In genomic region chr6:76697585-76697984, GRCh38 we compare ENCODE assay signal across 11 cellular contexts.
DNase-seq lines count a peak whose midpoint lies in the region; ATAC-seq, FAIRE-seq and TF ChIP-seq lines count a peak whose summit lies in the region.
"Had no signal": no experiment of that assay in that cellular context is flagged by ENCODE, and none has a peak within 500 bp of the region (broad histone marks: within the 10 kb centered on the region; RNA-seq: fewer than 3 reads in every experiment).

No MANE protein-coding gene starts in this region.

- H3K27me3 ChIP-seq in body of pancreas (no peaks in the 10 kb centered on the region), keratinocyte (ENCODE audit: control insufficient read depth, extremely low read depth, insufficient read depth, low read length) (no peaks in the 10 kb centered on the region)
- no peaks in the 10 kb centered on the region for H3K27me3 ChIP-seq in CD8-positive, alpha-beta memory T cell (ENCODE audit: insufficient read depth, low read length, poor library complexity, severe bottlenecking)
- H3K27me3 ChIP-seq: BLaER1 had no signal

- H3K36me3 Mint-ChIP-seq in CD8-positive, alpha-beta memory T cell, result no peaks in the 10 kb centered on the region

- FAIRE-seq in keratinocyte (lab: Jason Lieb, UNC), result no peak

- intact Hi-C loops in body of pancreas (cut with DNase I), result loop anchor here (10.0 kb wide), 1 partner anchor 187 kb away; no protein-coding TSS in a partner anchor

- DNase-seq in AG08395 (ENCODE audit: low spot score) (peak; percentile 1), body of pancreas (no peak), keratinocyte (ENCODE audit: low read depth, low spot score) (no peak), DMS153 treated with DMSO at 0.1 percent for 48 hours (lab: John Stamatoyannopoulos, UW; ENCODE audit: unreplicated experiment) (no peak), NCI-H226 (no peak)
- no peak for DNase-seq in CD8-positive, alpha-beta memory T cell
- DNase-seq: effector CD8-positive, alpha-beta T cell; occipital lobe had no signal

- TF ChIP-seq POLR2A in body of pancreas (IDR thresholded peaks at IDR 0.05), result no peak

- H3K4me1 ChIP-seq in body of pancreas, result no peaks in the 10 kb centered on the region
- H3K4me1 ChIP-seq in keratinocyte (ENCODE audit: control insufficient read depth, extremely low read depth, insufficient read depth, low read length), result peaks cover 5% of the 10 kb centered on the region
- H3K4me1 ChIP-seq in CD8-positive, alpha-beta memory T cell (ENCODE audit: insufficient read depth, low read length), result no peaks in the 10 kb centered on the region
- H3K4me1 ChIP-seq: BLaER1 had no signal

- no peak overlapping the region for H3K27ac Mint-ChIP-seq in CD8-positive, alpha-beta memory T cell

- H3K4me2 ChIP-seq in keratinocyte (ENCODE audit: control insufficient read depth, extremely low read depth, insufficient read depth, low read depth, low read length), result no peak overlapping the region
- H3K4me2 ChIP-seq: BLaER1 had no signal

- no peak overlapping the region for H3K4me3 ChIP-seq in body of pancreas
- H3K4me3 ChIP-seq in keratinocyte (ENCODE audit: control insufficient read depth in 2 of 3, extremely low read depth in 1 of 3, insufficient read depth in 2 of 3, low read depth in 1 of 3, low read length in 3 of 3), result no peak overlapping the region
- H3K4me3 ChIP-seq in CD8-positive, alpha-beta memory T cell (ENCODE audit: low read length), result no peak overlapping the region
- H3K4me3 ChIP-seq: BLaER1 had no signal

- H3K36me3 ChIP-seq in body of pancreas (replicated peaks in 1 of 2; ENCODE audit: insufficient read depth in 1 of 2, low read depth in 2 of 2) (no peaks in the 10 kb centered on the region), keratinocyte (ENCODE audit: control insufficient read depth in 2 of 2, extremely low read depth in 1 of 2, insufficient read depth in 2 of 2, low read length in 2 of 2) (no peaks in the 10 kb centered on the region)
- no peaks in the 10 kb centered on the region for H3K36me3 ChIP-seq in CD8-positive, alpha-beta memory T cell (ENCODE audit: insufficient read depth, low read length)
- H3K36me3 ChIP-seq: BLaER1 had no signal

- no peaks in the 10 kb centered on the region for H3K9me3 ChIP-seq in body of pancreas
- H3K9me3 ChIP-seq in keratinocyte (ENCODE audit: control insufficient read depth, low read depth, low read length), result no peaks in the 10 kb centered on the region
- H3K9me3 ChIP-seq in CD8-positive, alpha-beta memory T cell (ENCODE audit: low read length), result no peaks in the 10 kb centered on the region
- H3K9me3 ChIP-seq: BLaER1 had no signal

- H3K9ac ChIP-seq in keratinocyte (ENCODE audit: control insufficient read depth, extremely low read depth, insufficient read depth, low read length), result no peak overlapping the region
- H3K9ac ChIP-seq: BLaER1 had no signal

- WGBS in body of pancreas, 2 donors, result 42 to 52% methylated on average over 2 of the region's 2 CpGs

- no peak overlapping the region for H3K4me3 Mint-ChIP-seq in CD8-positive, alpha-beta memory T cell

- no peak overlapping the region for H2AFZ ChIP-seq in keratinocyte (ENCODE audit: control insufficient read depth, low read length)

- H3K27ac ChIP-seq in body of pancreas (no peak overlapping the region), keratinocyte (ENCODE audit: control insufficient read depth, insufficient read depth, low read length) (no peak overlapping the region)
- no peak overlapping the region for H3K27ac ChIP-seq in CD8-positive, alpha-beta memory T cell (ENCODE audit: low read depth, low read length)
- H3K27ac ChIP-seq: BLaER1 had no signal

- no peak for ATAC-seq in body of pancreas
- no peak for ATAC-seq in GM21515 (IDR thresholded peaks at IDR 0.05; ENCODE audit: unreplicated experiment)

- TF ChIP-seq CTCF in LNCAP (IDR thresholded peaks at IDR 0.05) (peak; percentile 49), body of pancreas (IDR thresholded peaks at IDR 0.05) (peak in 4 of 7 experiments; percentile 17 to 30 (median 22)), keratinocyte (optimal IDR thresholded peaks at IDR 0.05 in 1 of 3, IDR thresholded peaks at IDR 0.05 in 1 of 3, conservative IDR thresholded peaks at IDR 0.05 in 1 of 3; ENCODE audit: extremely low read depth in 1 of 3, insufficient read depth in 2 of 3, low read length in 3 of 3) (peak; percentile 10 to 32 (median 30))

- H3K27me3 Mint-ChIP-seq in CD8-positive, alpha-beta memory T cell, result no peaks in the 10 kb centered on the region

- no peaks in the 10 kb centered on the region for H3K9me1 ChIP-seq in keratinocyte (ENCODE audit: control insufficient read depth, extremely low read depth, insufficient read depth, low read length)

- H3K9me3 Mint-ChIP-seq in CD8-positive, alpha-beta memory T cell, result peaks cover 0 to 7% (median 2%) of the 10 kb centered on the region in 5 donors

- dilution Hi-C loops in keratinocyte (cut with MboI; ENCODE audit: extremely low pct_ligation_motif_present, low sequenced_read_pairs), result no loop called here

- no peaks in the 10 kb centered on the region for H3K4me1 Mint-ChIP-seq in CD8-positive, alpha-beta memory T cell

- no peaks in the 10 kb centered on the region for H4K20me1 ChIP-seq in keratinocyte (ENCODE audit: control insufficient read depth, extremely low read depth, insufficient read depth, low read length)
- H4K20me1 ChIP-seq: BLaER1 had no signal

- CTCF ChIA-PET in CD8-positive, alpha-beta memory T cell (lab: Charles Lee), result no interaction called here

- H3K79me2 ChIP-seq in keratinocyte (ENCODE audit: control insufficient read depth, insufficient read depth, low read length), result no peaks in the 10 kb centered on the region

- POLR2A ChIA-PET in CD8-positive, alpha-beta memory T cell (lab: Charles Lee), result no interaction called here
